Comparison of ENCODE assay signal across 7 cellular contexts in the genomic region with DNA sequence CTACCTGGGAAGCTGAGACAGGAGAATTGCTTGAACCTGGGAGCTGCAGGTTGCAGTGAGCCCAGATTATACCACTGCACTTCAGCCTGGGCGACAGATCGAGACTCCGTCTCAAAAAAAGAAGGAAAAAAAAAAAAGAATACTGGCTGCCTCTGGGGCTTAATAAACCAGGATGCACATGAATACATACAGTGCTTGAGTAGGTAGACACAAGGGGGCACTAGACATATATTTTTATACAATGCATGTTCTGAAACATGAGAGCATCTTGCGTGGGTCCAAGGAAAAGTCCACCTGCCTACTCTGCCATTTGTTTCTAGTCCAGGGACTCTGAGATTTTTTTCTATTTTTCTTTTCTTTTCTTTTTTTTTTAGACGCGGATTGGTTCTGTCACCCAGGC. TPM values are rescaled to one million over a fixed set of nuclear protein-coding genes. Genes with fewer than 3 reads are reported as not detected.
A peak's percentile ranks its signal among the peaks of the same experiment; 100 is the strongest.
DNase-seq lines count a peak whose midpoint lies in the region; ATAC-seq and TF ChIP-seq lines count a peak whose summit lies in the region.

No MANE protein-coding gene starts in this region.

- H3K9me3 ChIP-seq in Karpas-422 (ENCODE audit: low read length): no peaks in the 10 kb centered on the region
- H3K9me3 ChIP-seq in left lung: no peaks in the 10 kb centered on the region

- H3K4me3 ChIP-seq in Karpas-422 (ENCODE audit: low read length): no peak overlapping the region
- no peak overlapping the region for H3K4me3 ChIP-seq in left lung

- H2AFZ ChIP-seq in Karpas-422 (ENCODE audit: low read length): no peak overlapping the region

- H3K27me3 ChIP-seq in Karpas-422 (ENCODE audit: low read length) (no peaks in the 10 kb centered on the region), left lung (no peaks in the 10 kb centered on the region)

- ATAC-seq in left lung: peak; percentile 36

- H3K27ac ChIP-seq in Karpas-422 (ENCODE audit: low read length): no peak overlapping the region
- H3K27ac ChIP-seq in left lung: no peak overlapping the region

- H3K36me3 ChIP-seq in Karpas-422 (ENCODE audit: insufficient read depth, low read length) (no peaks in the 10 kb centered on the region), left lung (peaks cover 0 to 13% of the 10 kb centered on the region in 2 donors)

- no peak overlapping the region for H3K9ac ChIP-seq in Karpas-422 (ENCODE audit: low read length)

- intact Hi-C loops in left lung (cut with DNase I): no loop called here

- no peak overlapping the region for H3K4me2 ChIP-seq in Karpas-422 (ENCODE audit: low read depth, low read length, poor library complexity, severe bottlenecking)

- H3K4me1 ChIP-seq in Karpas-422 (ENCODE audit: low read length) (no peaks in the 10 kb centered on the region), left lung (no peaks in the 10 kb centered on the region)

- no peaks in the 10 kb centered on the region for H4K20me1 ChIP-seq in Karpas-422 (ENCODE audit: insufficient read depth, low read depth, low read length)

- H3K9me2 ChIP-seq in Karpas-422 (replicated peaks; ENCODE audit: insufficient read depth, low read length): no peaks in the 10 kb centered on the region

- H3K79me2 ChIP-seq in Karpas-422 (ENCODE audit: low read length): no peaks in the 10 kb centered on the region

- DNase-seq in ELR (ENCODE audit: low read depth) (peak; percentile 78), Karpas-422 (peak; percentile 72), SW480 (ENCODE audit: low spot score) (peak; percentile 54), left lung (no peak), COLO668 (lab: John Stamatoyannopoulos, UW; ENCODE audit: unreplicated experiment) (no peak), HK-2 (ENCODE audit: unreplicated experiment) (no peak)
- DNase-seq in activated naive CD4-positive, alpha-beta T cell treated with Interleukin-2 at 50 U/mL for 16 hours: no peak

- peak in 1 of 2 donors; percentile 16 for TF ChIP-seq CTCF in left lung (IDR thresholded peaks at IDR 0.05)

RNA-seq across cellular contexts. Expression of gene KEAP1, which starts 31.2 kb away (rescaled TPM):
- total RNA-seq in Karpas-422 (2014; rRNA removed; shearing (Covaris generic); ENCODE audit: low replicate concordance): 25.0 and 53.9 TPM in 2 replicates
- total RNA-seq in left lung: 10 to 100 TPM; 56.0 to 82.2 TPM

RNA-seq across cellular contexts. Expression of gene S1PR5, which starts 45.3 kb away (rescaled TPM):
- total RNA-seq in Karpas-422 (2014; rRNA removed; shearing (Covaris generic); ENCODE audit: low replicate concordance): not detected in 2 replicates
- total RNA-seq in left lung: 1 to 10 TPM in 1 of 2 donors, under 1 TPM in 1; 0.92 to 1.8 TPM

RNA-seq across cellular contexts. Expression of gene PDE4A, which starts 51.6 kb away (rescaled TPM):
- 2.6 and 2.9 TPM in 2 replicates for total RNA-seq in Karpas-422 (2014; rRNA removed; shearing (Covaris generic); ENCODE audit: low replicate concordance)
- total RNA-seq in left lung: 10 to 100 TPM; 21.4 to 21.6 TPM

Comparison
In these comparisons a context has a peak if more than half of its experiments do, and no peak if none do; other contexts are left out.
1. DNase-seq: peak in ELR (single experiment), Karpas-422 (single experiment) and SW480 (single experiment); none in left lung (0 of 2), COLO668 (single experiment), activated naive CD4-positive, alpha-beta T cell treated with Interleukin-2 at 50 U/mL for 16 hours (single experiment) and HK-2 (single experiment).